35 cellular contexts compared by ENCODE assay signal in the genomic region with DNA sequence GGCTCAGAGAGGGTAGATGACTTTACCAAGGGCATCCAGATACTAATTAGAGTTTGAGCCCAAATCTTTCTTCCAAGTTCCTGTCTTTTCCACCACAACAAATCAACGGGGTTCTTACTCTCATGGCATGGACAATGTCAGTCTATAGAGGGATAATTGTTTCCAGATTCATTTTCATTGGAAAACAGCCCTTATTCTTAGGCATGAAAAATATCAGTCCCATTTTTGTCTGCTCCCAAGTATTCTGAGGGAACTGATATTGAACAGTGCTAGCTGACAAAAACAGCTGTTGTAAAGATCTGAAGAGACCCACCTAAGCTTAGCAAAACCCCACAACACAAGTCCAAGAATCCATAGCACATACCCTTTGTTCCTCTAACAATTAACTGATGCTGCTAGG.
"Had no signal": no experiment of that assay in that cellular context is flagged by ENCODE, and none has a peak within 500 bp of the region (broad histone marks: within the 10 kb centered on the region; RNA-seq: fewer than 3 reads in every experiment).

No MANE protein-coding gene starts in this region.

- H3K27me3 ChIP-seq: MG63 had no signal

- H3K36me3 ChIP-seq: MG63 had no signal

- DNase-seq: Karpas-422, Kasumi-1, KG1, MG63, MM.1S, MV-4-11, NCI-H1048, NCI-H1092, NCI-H1092 treated with DMSO at 0.1 percent for 48 hours, NCI-H1105, NCI-H1105 treated with DMSO at 0.1 percent for 48 hours, NCI-H1417, NCI-H1417 treated with DMSO at 0.1 percent for 48 hours, NCI-H1436, NCI-H1436 treated with DMSO at 0.1 percent for 48 hours, NCI-H146, NCI-H1694, NCI-H1694 treated with DMSO at 0.1 percent for 48 hours, NCI-H187, NCI-H187 treated with DMSO at 0.1 percent for 48 hours, NCI-H1930, NCI-H2029, NCI-H2029 treated with DMSO at 0.1 percent for 48 hours, NCI-H2081, NCI-H2081 treated with DMSO at 0.1 percent for 48 hours, NCI-H2107, NCI-H2171, NCI-H2171 treated with DMSO at 0.1 percent for 48 hours, NCI-H2227 treated with DMSO at 0.1 percent for 48 hours, NCI-H226, NCI-H345, NCI-H446, NCI-H446 treated with DMSO at 0.1 percent for 48 hours, NCI-H510A had no signal

- H3K4me2 ChIP-seq: KMS-11 had no signal

- H3K27ac ChIP-seq: KMS-11 had no signal

- H3K9me3 ChIP-seq: MG63 had no signal

- H3K4me3 ChIP-seq: MG63 had no signal

- H3K9ac ChIP-seq: KMS-11 had no signal
